Comparison of ENCODE assay signal across 25 cellular contexts in genomic region chr9:5393497-5393896, GRCh38. TPM values are rescaled to one million over a fixed set of nuclear protein-coding genes. Genes with fewer than 3 reads are reported as not detected.
DNase-seq lines count a peak whose midpoint lies in the region; ATAC-seq, FAIRE-seq and TF ChIP-seq lines count a peak whose summit lies in the region.
"Had no signal": no experiment of that assay in that cellular context is flagged by ENCODE, and none has a peak within 500 bp of the region (broad histone marks: within the 10 kb centered on the region; RNA-seq: fewer than 3 reads in every experiment).

No MANE protein-coding gene starts in this region.

- CTCF ChIA-PET in A549 (lab: Yijun Ruan, JAX) (no interaction called here), K562 (lab: Yijun Ruan, JAX; ENCODE audit: low intra/inter-chr PET ratio) (no interaction called here), endothelial cell of umbilical vein (lab: Charles Lee) (interaction anchor here (0.8 to 1.2 kb wide), 3 partner anchors 9 to 45 kb away, joined by 3 read pairs; partner anchors contain the start of gene PLGRKT)

- ATAC-seq in A549: no peak
- ATAC-seq in K562: no peak
- no peak for ATAC-seq in HG02759 (IDR thresholded peaks at IDR 0.05; ENCODE audit: unreplicated experiment)
- no peak for ATAC-seq in HG03135 (IDR thresholded peaks at IDR 0.05; ENCODE audit: unreplicated experiment)

- in situ Hi-C loops in K562 (cut with MboI): no loop called here

- POLR2A ChIA-PET in A549 (lab: Yijun Ruan, JAX): no interaction called here
- POLR2A ChIA-PET in K562 (lab: Yijun Ruan, JAX): no interaction called here
- POLR2A ChIA-PET in endothelial cell of umbilical vein (lab: Charles Lee): no interaction called here

- no peak for TF ChIP-seq EP300 in A549 (IDR thresholded peaks at IDR 0.05)
- TF ChIP-seq EP300 in K562 (IDR thresholded peaks at IDR 0.05; ENCODE audit: low read length): no peak

- H3K27ac ChIP-seq in A549: no peak overlapping the region
- no peak overlapping the region for H3K27ac ChIP-seq in K562 (ENCODE audit: extremely low read depth, low read depth, low read length)
- peak overlapping the region; percentile 1 for H3K27ac ChIP-seq in endothelial cell of umbilical vein (ENCODE audit: insufficient read depth, low read depth, low read length)
- H3K27ac ChIP-seq: BLaER1 had no signal

- H3K9me1 ChIP-seq in K562 (ENCODE audit: control insufficient read depth, insufficient read depth, low read length) (no peaks in the 10 kb centered on the region), endothelial cell of umbilical vein (replicated peaks; ENCODE audit: control insufficient read depth, extremely low read depth, insufficient read depth, low read length) (no peaks in the 10 kb centered on the region)

- H3K36me3 ChIP-seq in K562 (ENCODE audit: control insufficient read depth, insufficient read depth, low read length) (no peaks in the 10 kb centered on the region), endothelial cell of umbilical vein (ENCODE audit: control insufficient read depth in 2 of 2, extremely low read depth in 1 of 2, insufficient read depth in 2 of 2, low read length in 2 of 2) (no peaks in the 10 kb centered on the region)
- H3K36me3 ChIP-seq: BE2C, BLaER1 had no signal

- H4K20me1 ChIP-seq in K562 (replicated peaks; ENCODE audit: control insufficient read depth, insufficient read depth, low read length) (no peaks in the 10 kb centered on the region; the same call in 1 of the 2 replicates), endothelial cell of umbilical vein (replicated peaks; ENCODE audit: control insufficient read depth, extremely low read depth, insufficient read depth, low read length) (no peaks in the 10 kb centered on the region)
- H4K20me1 ChIP-seq: BLaER1 had no signal

- H3K4me2 ChIP-seq in A549 (no peak overlapping the region), K562 (ENCODE audit: insufficient read depth, low read length) (no peak overlapping the region), endothelial cell of umbilical vein (ENCODE audit: insufficient read depth, low read length) (peak overlapping the region; percentile 61)
- H3K4me2 ChIP-seq: BLaER1 had no signal

- no peak for TF ChIP-seq RAD21 in A549 (conservative IDR thresholded peaks at IDR 0.05 in 1 of 2, IDR thresholded peaks at IDR 0.05 in 1 of 2)
- TF ChIP-seq RAD21 in K562 (CRISPR knock-in tag; conservative IDR thresholded peaks at IDR 0.05 in 1 of 2, IDR thresholded peaks at IDR 0.05 in 1 of 2): no peak

- TF ChIP-seq POLR2A in A549 (IDR thresholded peaks at IDR 0.05; ENCODE audit: low read length): no peak
- no peak for TF ChIP-seq POLR2A in K562 (conservative IDR thresholded peaks at IDR 0.05)
- TF ChIP-seq POLR2A in endothelial cell of umbilical vein (IDR thresholded peaks at IDR 0.05; ENCODE audit: low read depth, low read length): no peak

- no TSS peak for BruUV-seq in K562 (replicated peaks; lab: Mats Ljungman, UMichigan)
- BruUV-seq in endothelial cell of umbilical vein (replicated peaks; lab: Mats Ljungman, UMichigan): TSS peak; percentile 81

- no peaks in the 10 kb centered on the region for H3K9me3 ChIP-seq in A549
- no peaks in the 10 kb centered on the region for H3K9me3 ChIP-seq in K562 (replicated peaks; ENCODE audit: control insufficient read depth, insufficient read depth, low read depth, low read length)
- no peaks in the 10 kb centered on the region for H3K9me3 ChIP-seq in endothelial cell of umbilical vein (replicated peaks; ENCODE audit: control insufficient read depth, insufficient read depth, low read length)
- H3K9me3 ChIP-seq: BE2C, BLaER1 had no signal

- no peak overlapping the region for H3K9ac ChIP-seq in K562 (ENCODE audit: insufficient read depth in 1 of 2, low read depth in 2 of 2, low read length in 2 of 2)
- H3K9ac ChIP-seq in endothelial cell of umbilical vein (replicated peaks; ENCODE audit: extremely low read depth, insufficient read depth, low read length): no peak overlapping the region
- H3K9ac ChIP-seq: BLaER1 had no signal

- no peaks in the 10 kb centered on the region for H3K4me1 ChIP-seq in A549
- H3K4me1 ChIP-seq in K562 (replicated peaks in 1 of 2; ENCODE audit: control insufficient read depth in 2 of 2, insufficient read depth in 2 of 2, low read length in 2 of 2): no peaks in the 10 kb centered on the region
- peaks cover 12% of the 10 kb centered on the region for H3K4me1 ChIP-seq in endothelial cell of umbilical vein (ENCODE audit: control insufficient read depth, extremely low read depth, insufficient read depth, low read length)
- H3K4me1 ChIP-seq: BE2C, BLaER1 had no signal

- FAIRE-seq in A204.1 (lab: Jason Lieb, UNC) (peak; percentile 66), A549 (lab: Jason Lieb, UNC) (no peak), K562 (lab: Jason Lieb, UNC) (no peak), endothelial cell of umbilical vein (lab: Jason Lieb, UNC) (no peak)
- FAIRE-seq: GM12891 had no signal

- TF ChIP-seq CTCF in A549 (IDR thresholded peaks at IDR 0.05): no peak
- TF ChIP-seq CTCF in K562 (IDR thresholded peaks at IDR 0.05 in 2 of 3, conservative IDR thresholded peaks at IDR 0.05 in 1 of 3; ENCODE audit: insufficient read depth in 2 of 3, low read depth in 1 of 3, low read length in 3 of 3): no peak
- TF ChIP-seq CTCF in endothelial cell of umbilical vein (IDR thresholded peaks at IDR 0.05; ENCODE audit: extremely low read depth in 1 of 2, insufficient read depth in 1 of 2, low read depth in 1 of 2, low read length in 2 of 2): no peak

- H2AFZ ChIP-seq in K562 (ENCODE audit: low read depth, low read length): no peak overlapping the region
- no peak overlapping the region for H2AFZ ChIP-seq in endothelial cell of umbilical vein (ENCODE audit: low read depth, low read length)

- H3K79me2 ChIP-seq in K562 (ENCODE audit: control insufficient read depth, insufficient read depth, low read length): no peaks in the 10 kb centered on the region
- no peaks in the 10 kb centered on the region for H3K79me2 ChIP-seq in endothelial cell of umbilical vein (ENCODE audit: control insufficient read depth, insufficient read depth, low read length)

- DNase-seq in A549 (ENCODE audit: low read depth in 1 of 2, low spot score in 1 of 2) (no peak), K562 (ENCODE audit: extremely low read depth in 1 of 4, low spot score in 3 of 4) (no peak), endothelial cell of umbilical vein (ENCODE audit: low read depth, low spot score) (peak; percentile 5), EL (no peak), CD1c-positive myeloid dendritic cell (ENCODE audit: extremely low spot score) (no peak)
- DNase-seq: 8988T; ACHN; BE2C; C1 segment of cervical spinal cord; CD4-positive, alpha-beta T cell; CD8-positive, alpha-beta memory T cell; COR-L47; DMS 273 treated with DMSO at 0.1 percent for 48 hours; DMS153; DMS53; DMS79; DND-41; GF-D8 had no signal

- WGBS in A549 (ENCODE audit: missing lambda C conversion rate): 78% methylated on average over 2 of the region's 2 CpGs
- 6% methylated on average over 2 of the region's 2 CpGs for WGBS in K562 (ENCODE audit: insufficient coverage, low coverage, missing lambda C conversion rate)

- no peak overlapping the region for H3K4me3 ChIP-seq in A549
- H3K4me3 ChIP-seq in K562: no peak overlapping the region
- no peak overlapping the region for H3K4me3 ChIP-seq in endothelial cell of umbilical vein (replicated peaks in 1 of 3; ENCODE audit: insufficient read depth in 1 of 3, low read depth in 1 of 3, low read length in 3 of 3)
- H3K4me3 ChIP-seq: BLaER1 had no signal

- intact Hi-C loops in K562 (cut with micrococcal nuclease) (no loop called here), endothelial cell of umbilical vein (cut with micrococcal nuclease) (no loop called here)

- H3K27me3 ChIP-seq in K562 (ENCODE audit: control insufficient read depth in 2 of 2, insufficient read depth in 2 of 2, low read length in 2 of 2): no peaks in the 10 kb centered on the region
- H3K27me3 ChIP-seq in endothelial cell of umbilical vein (ENCODE audit: control insufficient read depth in 2 of 2, insufficient read depth in 2 of 2, low read length in 2 of 2): no peaks in the 10 kb centered on the region
- H3K27me3 ChIP-seq: BE2C, BLaER1 had no signal

- dilution Hi-C loops in endothelial cell of umbilical vein (cut with MboI; ENCODE audit: extremely low pct_ligation_motif_present, low sequenced_read_pairs): no loop called here

RNA-seq across cellular contexts. Expression of gene PLGRKT, which starts 44.2 kb away (rescaled TPM):
- polyA plus RNA-seq in A549 (2011; rRNA removed): 22.4 and 37.7 TPM in 2 replicates
- polyA plus RNA-seq in A549 (2012; cell fraction: cytosol; rRNA removed): 8.7 and 9.4 TPM in 2 replicates
- 2.1 and 2.5 TPM in 2 replicates for polyA plus RNA-seq in A549 (2012; cell fraction: nucleus; rRNA removed)
- polyA plus RNA-seq in A549 (2017; fragmentation: RNase III; extraction: RNeasy Plus Mini Kit Qiagen cat#74134 plus additional on column Dnase treatment): 24.3 to 26.8 TPM (median 25.1 TPM) in 3 replicates
- polyA minus RNA-seq in A549 (2011; rRNA and poly(A)+ RNA removed): 5.5 and 6.2 TPM in 2 replicates
- total RNA-seq in K562 (2011; cell fraction: chromatin; rRNA removed; ENCODE audit: low replicate concordance): 0.35 and 0.83 TPM in 2 replicates
- 1.3 and 1.5 TPM in 2 replicates for total RNA-seq in K562 (2011; cell fraction: nucleolus; rRNA removed)
- total RNA-seq in K562 (2011; cell fraction: nucleoplasm; rRNA removed): 1.4 and 1.9 TPM in 2 replicates
- 4.5 and 4.7 TPM in 2 replicates for total RNA-seq in K562 (2014; rRNA removed)
- total RNA-seq in K562 (2014; rRNA removed; fragmentation: Illumina TruSeq; extraction: Trizol): 9.3 and 11.3 TPM in 2 replicates
- total RNA-seq in K562 (2015; rRNA removed; fragmentation: Illumina TruSeq; extraction: Trizol): 6.9 and 10.0 TPM in 2 replicates
- 6.5 and 10.4 TPM in 2 replicates for total RNA-seq in K562 (2021)
- polyA plus RNA-seq in K562 (2011; rRNA removed): 4.7 and 5.2 TPM in 2 replicates
- 0.48 and 2.0 TPM in 2 replicates for polyA plus RNA-seq in K562 (2011; cell fraction: cytosol; rRNA removed)
- polyA plus RNA-seq in K562 (2011; cell fraction: nucleus; rRNA removed): 0.90 and 1.2 TPM in 2 replicates
- 7.5 and 12.7 TPM in 2 replicates for polyA plus RNA-seq in K562 (2012)
- 5.9 and 6.0 TPM in 2 replicates for polyA plus RNA-seq in K562 (2014; fragmentation: Illumina TruSeq; extraction: Trizol)
- polyA plus RNA-seq in K562 (2014; fragmentation: Nextera tagmentation; extraction: Ambion mirVana): 10 to 100 TPM; 11.2 to 13.8 TPM
- polyA plus RNA-seq in K562 (2014; rRNA removed): 6.0 and 6.6 TPM in 2 replicates
- polyA minus RNA-seq in K562 (2011; rRNA and poly(A)+ RNA removed): 1.5 and 2.8 TPM in 2 replicates
- 2.3 TPM in 1 of 2 replicates, not detected in the other for polyA minus RNA-seq in K562 (2011; cell fraction: cytosol; rRNA and poly(A)+ RNA removed)
- 1.3 and 2.1 TPM in 2 replicates for polyA minus RNA-seq in K562 (2011; cell fraction: nucleus; rRNA and poly(A)+ RNA removed)
- 20.3 and 21.2 TPM in 2 replicates for total RNA-seq in endothelial cell of umbilical vein
- polyA plus RNA-seq in endothelial cell of umbilical vein: 3.3 and 3.8 TPM in 2 replicates
- polyA plus RNA-seq in endothelial cell of umbilical vein (2011; cell fraction: cytosol; rRNA removed): 10.0 and 10.1 TPM in 2 replicates
- polyA plus RNA-seq in endothelial cell of umbilical vein (2011; cell fraction: nucleus; rRNA removed): 4.6 TPM in 2 replicates
- 12.5 and 14.7 TPM in 2 replicates for polyA plus RNA-seq in endothelial cell of umbilical vein (2012)
- 1.00 and 3.7 TPM in 2 replicates for polyA minus RNA-seq in endothelial cell of umbilical vein
- polyA minus RNA-seq in endothelial cell of umbilical vein (2011; cell fraction: cytosol; rRNA and poly(A)+ RNA removed): 2.6 TPM
- polyA minus RNA-seq in endothelial cell of umbilical vein (2011; cell fraction: nucleus; rRNA and poly(A)+ RNA removed): 1.8 and 2.0 TPM in 2 replicates

RNA-seq across cellular contexts. Expression of gene RLN1, which starts 53.8 kb away (rescaled TPM):
- 0.23 and 0.26 TPM in 2 replicates for polyA plus RNA-seq in A549 (2011; rRNA removed)
- 0.12 TPM in 1 of 2 replicates, not detected in the other for polyA plus RNA-seq in A549 (2012; cell fraction: cytosol; rRNA removed)
- not detected in 2 replicates for polyA plus RNA-seq in A549 (2012; cell fraction: nucleus; rRNA removed)
- polyA plus RNA-seq in A549 (2017; fragmentation: RNase III; extraction: RNeasy Plus Mini Kit Qiagen cat#74134 plus additional on column Dnase treatment): 0.13 to 0.26 TPM in 2 of 3 replicates, not detected in the other
- polyA minus RNA-seq in A549 (2011; rRNA and poly(A)+ RNA removed): not detected in 2 replicates
- not detected in 2 replicates for total RNA-seq in K562 (2011; cell fraction: chromatin; rRNA removed; ENCODE audit: low replicate concordance)
- not detected in 2 replicates for total RNA-seq in K562 (2011; cell fraction: nucleolus; rRNA removed)
- not detected in 2 replicates for total RNA-seq in K562 (2011; cell fraction: nucleoplasm; rRNA removed)
- not detected in 2 replicates for total RNA-seq in K562 (2014; rRNA removed)
- not detected in 2 replicates for total RNA-seq in K562 (2014; rRNA removed; fragmentation: Illumina TruSeq; extraction: Trizol)
- not detected in 2 replicates for total RNA-seq in K562 (2015; rRNA removed; fragmentation: Illumina TruSeq; extraction: Trizol)
- not detected in 2 replicates for total RNA-seq in K562 (2021)
- polyA plus RNA-seq in K562 (2011; rRNA removed): not detected in 2 replicates
- not detected in 2 replicates for polyA plus RNA-seq in K562 (2011; cell fraction: cytosol; rRNA removed)
- polyA plus RNA-seq in K562 (2011; cell fraction: nucleus; rRNA removed): not detected in 2 replicates
- polyA plus RNA-seq in K562 (2012): not detected in 2 replicates
- polyA plus RNA-seq in K562 (2014; fragmentation: Illumina TruSeq; extraction: Trizol): not detected in 2 replicates
- polyA plus RNA-seq in K562 (2014; fragmentation: Nextera tagmentation; extraction: Ambion mirVana): not detected
- polyA plus RNA-seq in K562 (2014; rRNA removed): not detected in 2 replicates
- not detected in 2 replicates for polyA minus RNA-seq in K562 (2011; rRNA and poly(A)+ RNA removed)
- polyA minus RNA-seq in K562 (2011; cell fraction: cytosol; rRNA and poly(A)+ RNA removed): not detected in 2 replicates
- polyA minus RNA-seq in K562 (2011; cell fraction: nucleus; rRNA and poly(A)+ RNA removed): not detected in 2 replicates
- total RNA-seq in endothelial cell of umbilical vein: not detected in 2 replicates
- polyA plus RNA-seq in endothelial cell of umbilical vein: not detected in 2 replicates
- not detected in 2 replicates for polyA plus RNA-seq in endothelial cell of umbilical vein (2011; cell fraction: cytosol; rRNA removed)
- not detected in 2 replicates for polyA plus RNA-seq in endothelial cell of umbilical vein (2011; cell fraction: nucleus; rRNA removed)
- polyA plus RNA-seq in endothelial cell of umbilical vein (2012): not detected in 2 replicates
- polyA minus RNA-seq in endothelial cell of umbilical vein: not detected in 2 replicates
- not detected for polyA minus RNA-seq in endothelial cell of umbilical vein (2011; cell fraction: cytosol; rRNA and poly(A)+ RNA removed)
- polyA minus RNA-seq in endothelial cell of umbilical vein (2011; cell fraction: nucleus; rRNA and poly(A)+ RNA removed): not detected in 2 replicates
- total RNA-seq: A673 had no signal
- polyA plus RNA-seq: CD14-positive monocyte had no signal

RNA-seq across cellular contexts. Expression of gene CD274, which starts 56.8 kb away (rescaled TPM):
- polyA plus RNA-seq in A549 (2011; rRNA removed) (6.4 and 6.8 TPM in 2 replicates), A549 (2017; fragmentation: RNase III; extraction: RNeasy Plus Mini Kit Qiagen cat#74134 plus additional on column Dnase treatment) (3.0 to 3.4 TPM (median 3.2 TPM) in 3 replicates), K562 (2011; rRNA removed) (0.18 TPM in 1 of 2 replicates, not detected in the other), K562 (2014; fragmentation: Illumina TruSeq; extraction: Trizol) (0.07 and 0.33 TPM in 2 replicates), K562 (2014; fragmentation: Nextera tagmentation; extraction: Ambion mirVana) (under 1 TPM in 1 of 2 experiments, not detected in 1; 0.32 TPM), K562 (2014; rRNA removed) (0.34 TPM in 1 of 2 replicates, not detected in the other), endothelial cell of umbilical vein (25.4 and 27.9 TPM in 2 replicates)
- 1.9 and 2.0 TPM in 2 replicates for polyA plus RNA-seq in A549 (2012; cell fraction: cytosol; rRNA removed)
- 2.4 and 4.4 TPM in 2 replicates for polyA plus RNA-seq in A549 (2012; cell fraction: nucleus; rRNA removed)
- 3.9 and 4.0 TPM in 2 replicates for polyA minus RNA-seq in A549 (2011; rRNA and poly(A)+ RNA removed)
- not detected in 2 replicates for total RNA-seq in K562 (2011; cell fraction: chromatin; rRNA removed; ENCODE audit: low replicate concordance)
- total RNA-seq in K562 (2011; cell fraction: nucleolus; rRNA removed): not detected in 2 replicates
- not detected in 2 replicates for total RNA-seq in K562 (2011; cell fraction: nucleoplasm; rRNA removed)
- total RNA-seq in K562 (2014; rRNA removed) (0.20 and 0.27 TPM in 2 replicates), K562 (2014; rRNA removed; fragmentation: Illumina TruSeq; extraction: Trizol) (0.47 TPM in 1 of 2 replicates, not detected in the other), K562 (2015; rRNA removed; fragmentation: Illumina TruSeq; extraction: Trizol) (0.26 and 0.51 TPM in 2 replicates), K562 (2021) (0.18 and 0.24 TPM in 2 replicates), endothelial cell of umbilical vein (26.8 and 29.7 TPM in 2 replicates)
- polyA plus RNA-seq in K562 (2011; cell fraction: cytosol; rRNA removed): not detected in 2 replicates
- polyA plus RNA-seq in K562 (2011; cell fraction: nucleus; rRNA removed): 0.07 and 0.34 TPM in 2 replicates
- 0.09 and 0.18 TPM in 2 replicates for polyA plus RNA-seq in K562 (2012)
- polyA minus RNA-seq in K562 (2011; rRNA and poly(A)+ RNA removed): not detected in 2 replicates
- not detected in 2 replicates for polyA minus RNA-seq in K562 (2011; cell fraction: cytosol; rRNA and poly(A)+ RNA removed)
- polyA minus RNA-seq in K562 (2011; cell fraction: nucleus; rRNA and poly(A)+ RNA removed): not detected in 2 replicates
- polyA plus RNA-seq in endothelial cell of umbilical vein (2011; cell fraction: cytosol; rRNA removed): 18.5 and 23.3 TPM in 2 replicates
- 57.7 and 59.7 TPM in 2 replicates for polyA plus RNA-seq in endothelial cell of umbilical vein (2011; cell fraction: nucleus; rRNA removed)
- polyA plus RNA-seq in endothelial cell of umbilical vein (2012): 12.3 and 21.6 TPM in 2 replicates
- 31.0 and 42.3 TPM in 2 replicates for polyA minus RNA-seq in endothelial cell of umbilical vein
- not detected for polyA minus RNA-seq in endothelial cell of umbilical vein (2011; cell fraction: cytosol; rRNA and poly(A)+ RNA removed)
- polyA minus RNA-seq in endothelial cell of umbilical vein (2011; cell fraction: nucleus; rRNA and poly(A)+ RNA removed): 42.1 and 42.3 TPM in 2 replicates
